ENCODE assay signal across 15 cellular contexts in the genomic region with DNA sequence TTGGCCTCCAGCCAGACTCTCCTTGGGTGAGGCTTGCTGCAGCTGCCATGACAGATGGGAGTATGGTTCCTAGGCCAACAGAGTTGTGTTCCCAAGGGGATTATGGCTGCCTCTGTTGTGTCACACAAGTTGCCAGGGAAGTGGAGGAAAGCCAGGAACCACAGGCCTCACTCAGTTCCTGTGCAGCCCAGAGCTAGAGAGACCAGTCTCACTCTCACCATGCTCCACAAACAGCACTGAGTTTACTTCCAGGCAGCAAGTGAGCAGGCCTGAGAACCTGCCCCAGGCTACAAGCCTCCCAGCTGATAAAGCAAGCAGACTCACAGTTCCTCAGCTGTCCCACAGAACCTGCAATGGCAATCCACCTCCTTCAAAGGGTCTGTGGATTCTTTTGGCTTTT.
DNase-seq lines count a peak whose midpoint lies in the region; TF ChIP-seq lines count a peak whose summit lies in the region.
"Had no signal": no experiment of that assay in that cellular context is flagged by ENCODE, and none has a peak within 500 bp of the region (broad histone marks: within the 10 kb centered on the region; RNA-seq: fewer than 3 reads in every experiment).

No MANE protein-coding gene starts in this region.

- no peaks in the 10 kb centered on the region for H4K20me1 ChIP-seq in SK-N-SH (ENCODE audit: insufficient read depth)

- DNase-seq in ELF-1 (ENCODE audit: low read depth, low spot score) (peak; percentile 73), NCI-H2171 (lab: John Stamatoyannopoulos, UW) (peak; percentile 97), brain pericyte (ENCODE audit: low read depth, low spot score) (peak; percentile 87), renal cortical epithelial cell (ENCODE audit: low read depth) (peak; percentile 40), pons (ENCODE audit: low spot score) (no peak), SK-N-SH (no peak), adrenal gland (no peak)
- no peak for DNase-seq in activated naive CD4-positive, alpha-beta T cell treated with anti-CD3 and anti-CD28 coated beads, Interleukin-2, amount 50 U/mL, for 16 hours
- DNase-seq: activated effector memory CD4-positive, alpha-beta T cell treated with Interleukin-2 at 50 U/mL for 16 hours; CD4-positive, CD25-positive, alpha-beta regulatory T cell; esophagus squamous epithelium; kidney; naive thymus-derived CD4-positive, alpha-beta T cell; NCI-H1436 treated with DMSO at 0.1 percent for 48 hours; substantia nigra had no signal

- H3K9me3 ChIP-seq in SK-N-SH (no peaks in the 10 kb centered on the region), adrenal gland (replicated peaks in 1 of 3) (no peaks in the 10 kb centered on the region)
- H3K9me3 ChIP-seq: esophagus squamous epithelium had no signal

- no peak overlapping the region for H3K27ac ChIP-seq in SK-N-SH (ENCODE audit: low read depth in 2 of 2, low read length in 1 of 2)
- no peak overlapping the region for H3K27ac ChIP-seq in adrenal gland
- H3K27ac ChIP-seq: esophagus squamous epithelium had no signal

- TF ChIP-seq CTCF in SK-N-SH (IDR thresholded peaks at IDR 0.05), result no peak
- no peak for TF ChIP-seq CTCF in adrenal gland (IDR thresholded peaks at IDR 0.05)

- CTCF ChIA-PET in SK-N-SH (lab: Yijun Ruan, JAX), result interaction anchor here (1.0 kb wide), 1 partner anchor 14 kb away, joined by 3 read pairs; no protein-coding TSS in a partner anchor

- H2AFZ ChIP-seq in SK-N-SH (ENCODE audit: low read depth), result no peak overlapping the region

- no peak overlapping the region for H3K9ac ChIP-seq in SK-N-SH

- no peaks in the 10 kb centered on the region for H3K79me2 ChIP-seq in SK-N-SH (ENCODE audit: insufficient read depth)

- no peak overlapping the region for H3K4me3 ChIP-seq in SK-N-SH (ENCODE audit: low read depth in 2 of 2, low read length in 1 of 2)
- H3K4me3 ChIP-seq in adrenal gland, result no peak overlapping the region
- H3K4me3 ChIP-seq: esophagus squamous epithelium had no signal

- H3K4me1 ChIP-seq in SK-N-SH (ENCODE audit: control insufficient read depth in 1 of 2, insufficient read depth in 2 of 2, low read depth in 1 of 2, low read length in 1 of 2) (no peaks in the 10 kb centered on the region), adrenal gland (replicated peaks in 1 of 2) (no peaks in the 10 kb centered on the region)
- H3K4me1 ChIP-seq: esophagus squamous epithelium had no signal

- no peak overlapping the region for H3K4me2 ChIP-seq in SK-N-SH

- intact Hi-C loops in adrenal gland (cut with DNase I), result no loop called here

- no peaks in the 10 kb centered on the region for H3K9me2 ChIP-seq in SK-N-SH

- no peak for TF ChIP-seq POLR2A in adrenal gland (IDR thresholded peaks at IDR 0.05)

- no peaks in the 10 kb centered on the region for H3K36me3 ChIP-seq in SK-N-SH (replicated peaks in 1 of 2; ENCODE audit: control insufficient read depth in 1 of 2, insufficient read depth in 2 of 2, low read length in 1 of 2)
- no peaks in the 10 kb centered on the region for H3K36me3 ChIP-seq in adrenal gland (replicated peaks in 1 of 2)
- H3K36me3 ChIP-seq: esophagus squamous epithelium had no signal

- TF ChIP-seq EP300 in SK-N-SH (IDR thresholded peaks at IDR 0.05; ENCODE audit: borderline replicate concordance in 1 of 2, low read depth in 1 of 2, low read length in 1 of 2), result no peak

- POLR2A ChIA-PET in SK-N-SH (lab: Yijun Ruan, JAX), result no interaction called here

- no peaks in the 10 kb centered on the region for H3F3A ChIP-seq in SK-N-SH (replicated peaks; ENCODE audit: insufficient read depth)

- H3K27me3 ChIP-seq in SK-N-SH (ENCODE audit: insufficient read depth), result no peaks in the 10 kb centered on the region
- H3K27me3 ChIP-seq in adrenal gland, result no peaks in the 10 kb centered on the region
- H3K27me3 ChIP-seq: esophagus squamous epithelium had no signal

- TF ChIP-seq RAD21 in SK-N-SH (IDR thresholded peaks at IDR 0.05; ENCODE audit: low read length), result no peak

TF ChIP-seq in SK-N-SH, 30 proteins besides CTCF, POLR2A, EP300 and RAD21:
- TF ChIP-seq TAF1 (IDR thresholded peaks at IDR 0.05; ENCODE audit: borderline replicate concordance, low read depth, low read length) (no peak), TEAD4 (IDR thresholded peaks at IDR 0.05; ENCODE audit: borderline replicate concordance, insufficient read depth) (no peak), MXI1 (IDR thresholded peaks at IDR 0.05; ENCODE audit: low read depth, low read length) (no peak), TCF12 (IDR thresholded peaks at IDR 0.05) (no peak), MAX (IDR thresholded peaks at IDR 0.05; ENCODE audit: low read depth) (no peak), EZH2phosphoT487 (IDR thresholded peaks at IDR 0.05; ENCODE audit: borderline replicate concordance, low read depth) (no peak), REST (IDR thresholded peaks at IDR 0.05; ENCODE audit: low read depth, low read length) (no peak), RXRA (IDR thresholded peaks at IDR 0.05; ENCODE audit: borderline replicate concordance, low read depth) (no peak)
- TF ChIP-seq, protein P1, sequence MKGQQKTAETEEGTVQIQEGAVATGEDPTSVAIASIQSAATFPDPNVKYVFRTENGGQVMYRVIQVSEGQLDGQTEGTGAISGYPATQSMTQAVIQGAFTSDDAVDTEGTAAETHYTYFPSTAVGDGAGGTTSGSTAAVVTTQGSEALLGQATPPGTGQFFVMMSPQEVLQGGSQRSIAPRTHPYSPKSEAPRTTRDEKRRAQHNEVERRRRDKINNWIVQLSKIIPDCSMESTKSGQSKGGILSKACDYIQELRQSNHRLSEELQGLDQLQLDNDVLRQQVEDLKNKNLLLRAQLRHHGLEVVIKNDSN (IDR thresholded peaks at IDR 0.05; ENCODE audit: borderline replicate concordance, low read depth), result no peak
- TF ChIP-seq, protein P2, sequence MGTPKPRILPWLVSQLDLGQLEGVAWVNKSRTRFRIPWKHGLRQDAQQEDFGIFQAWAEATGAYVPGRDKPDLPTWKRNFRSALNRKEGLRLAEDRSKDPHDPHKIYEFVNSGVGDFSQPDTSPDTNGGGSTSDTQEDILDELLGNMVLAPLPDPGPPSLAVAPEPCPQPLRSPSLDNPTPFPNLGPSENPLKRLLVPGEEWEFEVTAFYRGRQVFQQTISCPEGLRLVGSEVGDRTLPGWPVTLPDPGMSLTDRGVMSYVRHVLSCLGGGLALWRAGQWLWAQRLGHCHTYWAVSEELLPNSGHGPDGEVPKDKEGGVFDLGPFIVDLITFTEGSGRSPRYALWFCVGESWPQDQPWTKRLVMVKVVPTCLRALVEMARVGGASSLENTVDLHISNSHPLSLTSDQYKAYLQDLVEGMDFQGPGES (IDR thresholded peaks at IDR 0.05; ENCODE audit: low read depth, low read length), result no peak
- TF ChIP-seq, protein P3, sequence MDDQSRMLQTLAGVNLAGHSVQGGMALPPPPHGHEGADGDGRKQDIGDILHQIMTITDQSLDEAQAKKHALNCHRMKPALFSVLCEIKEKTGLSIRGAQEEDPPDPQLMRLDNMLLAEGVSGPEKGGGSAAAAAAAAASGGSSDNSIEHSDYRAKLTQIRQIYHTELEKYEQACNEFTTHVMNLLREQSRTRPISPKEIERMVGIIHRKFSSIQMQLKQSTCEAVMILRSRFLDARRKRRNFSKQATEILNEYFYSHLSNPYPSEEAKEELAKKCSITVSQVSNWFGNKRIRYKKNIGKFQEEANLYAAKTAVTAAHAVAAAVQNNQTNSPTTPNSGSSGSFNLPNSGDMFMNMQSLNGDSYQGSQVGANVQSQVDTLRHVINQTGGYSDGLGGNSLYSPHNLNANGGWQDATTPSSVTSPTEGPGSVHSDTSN (IDR thresholded peaks at IDR 0.05), result no peak
TF ChIP-seq in SK-N-SH: peak in this region for 0.

Comparison
In these comparisons a context has a peak if more than half of its experiments do, and no peak if none do; other contexts are left out.
1. DNase-seq: peak in ELF-1 (single experiment), NCI-H2171 (single experiment), brain pericyte (single experiment) and renal cortical epithelial cell (single experiment); none in pons (single experiment), SK-N-SH (single experiment), activated naive CD4-positive, alpha-beta T cell treated with anti-CD3 and anti-CD28 coated beads, Interleukin-2, amount 50 U/mL, for 16 hours (single experiment) and adrenal gland (0 of 7).